Comparison of ENCODE assay signal across 31 cellular contexts in the genomic region with DNA sequence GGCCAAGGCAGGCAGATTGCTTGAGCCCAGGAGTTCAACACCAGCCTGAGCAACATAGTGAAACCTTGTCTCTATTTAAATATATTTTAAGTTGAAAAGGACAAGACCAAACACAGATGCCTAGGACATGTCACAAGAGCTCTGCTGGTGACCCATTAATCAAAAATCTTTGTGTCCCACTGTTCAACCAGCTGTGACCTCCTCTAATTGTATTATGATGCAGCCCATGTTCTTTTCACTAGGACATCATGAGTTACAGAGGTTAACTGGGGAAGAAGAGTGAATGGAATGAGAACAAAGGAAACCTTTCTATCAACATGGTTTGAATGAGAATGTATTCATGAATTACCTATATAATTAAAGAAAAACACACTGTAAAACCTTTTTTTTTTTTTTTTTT. TPM values are rescaled to one million over a fixed set of nuclear protein-coding genes. Genes with fewer than 3 reads are reported as not detected.
"Had no signal": no experiment of that assay in that cellular context is flagged by ENCODE, and none has a peak within 500 bp of the region (broad histone marks: within the 10 kb centered on the region; RNA-seq: fewer than 3 reads in every experiment).

No MANE protein-coding gene starts in this region.

- H3K27ac ChIP-seq: epithelial cell of prostate, gastrocnemius medialis, heart left ventricle, hepatocyte, ovary, psoas muscle, sigmoid colon, stomach, thyroid gland, vagina had no signal

- H3K27me3 ChIP-seq: gastrocnemius medialis, heart left ventricle, hepatocyte, ovary, sigmoid colon, stomach, thyroid gland, vagina had no signal

- H3K4me3 ChIP-seq: gastrocnemius medialis, heart left ventricle, hepatocyte, lung, ovary, psoas muscle, sigmoid colon, stomach, thyroid gland, vagina had no signal

- DNase-seq: effector CD8-positive, alpha-beta T cell; endodermal cell; foreskin fibroblast; gastrocnemius medialis; heart left ventricle; kidney; natural killer cell; occipital lobe; ovary; posterior cingulate gyrus; psoas muscle; right cardiac atrium; sigmoid colon; stimulated activated CD4-positive, alpha-beta T cell treated with anti-CD3 and anti-CD28 coated beads, Interleukin-2, amount 100 ng/mL, for 24 hours; stimulated activated CD4-positive, alpha-beta T cell treated with anti-CD3 and anti-CD28 coated beads, Interleukin-4, amount 100 ng/mL, for 24 hours; stimulated activated naive CD4-positive, alpha-beta T cell treated with Interleukin-2 at 50 U/mL for 16 hours; stomach; thyroid gland; trophoblast cell had no signal

- H3K9me3 Mint-ChIP-seq: endodermal cell; memory B cell; natural killer cell; stimulated activated effector memory CD8-positive, alpha-beta T cell treated with anti-CD3 and anti-CD28 coated beads, Interleukin-12 subunit alpha, Interleukin-12 subunit beta, amount 100 ng/mL, for 72 hours had no signal

- H3K27ac Mint-ChIP-seq: endodermal cell; memory B cell; natural killer cell; stimulated activated effector memory CD8-positive, alpha-beta T cell treated with anti-CD3 and anti-CD28 coated beads, Interleukin-12 subunit alpha, Interleukin-12 subunit beta, amount 100 ng/mL, for 72 hours had no signal

- H3K4me1 Mint-ChIP-seq: endodermal cell had no signal

- ATAC-seq: esophagus mucosa; gastrocnemius medialis; heart left ventricle; left lobe of liver; natural killer cell; psoas muscle; right cardiac atrium; stimulated activated effector memory CD8-positive, alpha-beta T cell treated with anti-CD3 and anti-CD28 coated beads, Interleukin-12 subunit alpha, Interleukin-12 subunit beta, amount 100 ng/mL, for 72 hours had no signal

- H3K36me3 ChIP-seq: ovary had no signal

- H3K36me3 Mint-ChIP-seq: natural killer cell had no signal

- H3K27me3 Mint-ChIP-seq: memory B cell had no signal

- H3K4me3 Mint-ChIP-seq: endodermal cell; memory B cell; natural killer cell; stimulated activated effector memory CD8-positive, alpha-beta T cell treated with anti-CD3 and anti-CD28 coated beads, Interleukin-12 subunit alpha, Interleukin-12 subunit beta, amount 100 ng/mL, for 72 hours had no signal

- H3K9me3 ChIP-seq: gastrocnemius medialis, heart left ventricle, ovary, psoas muscle, sigmoid colon, stomach, thyroid gland, vagina had no signal

RNA-seq across cellular contexts. Expression of a gene that starts 23.1 kb away (rescaled TPM):
- total RNA-seq: esophagus mucosa, gastrocnemius medialis, natural killer cell, sigmoid colon, vagina had no signal
- polyA plus RNA-seq: hepatocyte, neural cell had no signal

RNA-seq across cellular contexts. Expression of a gene that starts 44.6 kb away (rescaled TPM):
- total RNA-seq: endodermal cell, hepatocyte, left lobe of liver, liver, mononuclear cell, natural killer cell, renal cortical epithelial cell, thyroid gland, vagina had no signal
- polyA plus RNA-seq: hepatocyte, neural cell had no signal
